In genomic region chr2:55839182-55839819, GRCh38 we compare ENCODE assay signal across 1 cellular context.
TF ChIP-seq lines count a peak whose summit lies in the region.

No MANE protein-coding gene starts in this region.

TF ChIP-seq in HepG2, 621 proteins besides CTCF, POLR2A, EP300 and RAD21 (continued from another document and continues in another):
- no peak for TF ChIP-seq ETS1 (CRISPR knock-in tag; IDR thresholded peaks at IDR 0.05)
- TF ChIP-seq RFXANK (CRISPR knock-in tag; IDR thresholded peaks at IDR 0.05): 0 out of 2 replicates have a peak, but pooled peaks have one; percentile 12
- no peak for TF ChIP-seq ZNF121 (CRISPR knock-in tag; IDR thresholded peaks at IDR 0.05)
- no peak for TF ChIP-seq FUBP1 (CRISPR knock-in tag; IDR thresholded peaks at IDR 0.05; ENCODE audit: borderline replicate concordance)
- no peak for TF ChIP-seq KIAA2018 (CRISPR knock-in tag; IDR thresholded peaks at IDR 0.05; ENCODE audit: borderline replicate concordance)
- TF ChIP-seq CEBPB (IDR thresholded peaks at IDR 0.05; ENCODE audit: borderline replicate concordance, low read depth, low read length): peak; percentile 8; the same call in 1 of the 2 replicates
- TF ChIP-seq BRD4 (CRISPR knock-in tag; IDR thresholded peaks at IDR 0.05): no peak
- TF ChIP-seq MNT (IDR thresholded peaks at IDR 0.05): no peak
- TF ChIP-seq SKI (IDR thresholded peaks at IDR 0.05; ENCODE audit: partially characterized antibody): no peak
- no peak for TF ChIP-seq NFKBIZ (CRISPR knock-in tag; IDR thresholded peaks at IDR 0.05)
- TF ChIP-seq HNF4A (CRISPR knock-in tag; IDR thresholded peaks at IDR 0.05): peak; percentile 51
- no peak for TF ChIP-seq ZNF343 (CRISPR knock-in tag; IDR thresholded peaks at IDR 0.05)
- TF ChIP-seq RERE (CRISPR knock-in tag; IDR thresholded peaks at IDR 0.05; ENCODE audit: low read depth): peak; percentile 93
- TF ChIP-seq ZZZ3 (CRISPR knock-in tag; IDR thresholded peaks at IDR 0.05; ENCODE audit: borderline replicate concordance): no peak
- TF ChIP-seq ETV6 (CRISPR knock-in tag; conservative IDR thresholded peaks at IDR 0.05): no peak
- TF ChIP-seq SNAPC4 (CRISPR knock-in tag; IDR thresholded peaks at IDR 0.05): no peak
- no peak for TF ChIP-seq ZNF24 (IDR thresholded peaks at IDR 0.05)
- no peak for TF ChIP-seq KMT2A (CRISPR knock-in tag; IDR thresholded peaks at IDR 0.05)
- TF ChIP-seq ATF2 (CRISPR knock-in tag; IDR thresholded peaks at IDR 0.05): peak; percentile 34; the same call in 1 of the 2 replicates
